Comparison of ENCODE assay signal across 24 cellular contexts in the genomic region with DNA sequence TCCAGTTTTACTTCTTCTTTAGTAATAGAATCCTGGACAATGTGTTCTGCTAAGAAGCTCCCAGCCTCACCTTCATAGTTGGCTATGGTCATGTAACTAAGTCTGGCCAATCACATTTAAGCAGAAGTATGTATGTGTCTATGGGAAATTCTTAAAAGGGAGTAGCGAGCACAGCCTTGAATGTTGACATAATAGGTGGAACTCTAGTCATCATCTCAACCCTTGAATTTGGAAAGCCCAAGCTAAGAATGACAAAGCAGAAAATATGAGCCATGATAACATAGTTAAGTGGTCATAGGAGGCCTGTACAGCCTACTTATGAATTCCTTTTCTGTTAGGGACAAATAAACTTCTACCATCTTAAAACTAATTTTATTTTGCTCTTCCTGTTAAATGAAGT.
"Had no signal": no experiment of that assay in that cellular context is flagged by ENCODE, and none has a peak within 500 bp of the region (broad histone marks: within the 10 kb centered on the region; RNA-seq: fewer than 3 reads in every experiment).

No MANE protein-coding gene starts in this region.

- H3K27me3 ChIP-seq: ascending aorta, foreskin keratinocyte, sigmoid colon had no signal

- DNase-seq: activated CD4-positive, alpha-beta T cell treated with anti-CD3 and anti-CD28 coated beads, Interleukin-2, amount 50 U/mL, for 1 hour; activated CD4-positive, CD25-positive, alpha-beta regulatory T cell treated with anti-CD3 and anti-CD28 coated beads, Interleukin-2, amount 50 U/mL, for 72 hours; activated CD8-positive, alpha-beta memory T cell treated with anti-CD3 and anti-CD28 coated beads for 24 hours; activated CD8-positive, alpha-beta memory T cell treated with anti-CD3 and anti-CD28 coated beads, Interleukin-2, amount 50 U/mL, for 48 hours; activated effector memory CD4-positive, alpha-beta T cell treated with Interleukin-2 at 50 U/mL for 16 hours; activated naive CD4-positive, alpha-beta T cell treated with anti-CD3 and anti-CD28 coated beads, Interleukin-2, amount 10 ng/mL, durations not matched to agents 7 days and 5 days; activated naive CD8-positive, alpha-beta T cell treated with anti-CD3 and anti-CD28 coated beads, Interleukin-2, amount 50 U/mL, for 24 hours; activated T-cell treated with anti-CD3 and anti-CD28 coated beads, Interleukin-2, amount 50 U/mL, for 48 hours; cerebellar nuclear complex; cortex of kidney; foreskin keratinocyte; hippocampal formation; islet precursor cell; left colon; lower lobe of right lung; natural killer cell; sigmoid colon; stimulated activated naive B cell treated with anti-CD40 and anti-IgM and Interleukin-4, amounts not matched to agents 10 μg/mL and 1 μg/mL and 100 μg/mL, for 72 hours; T-helper 2 cell had no signal

- H3K4me1 ChIP-seq: ascending aorta, lower lobe of right lung, parathyroid adenoma had no signal

- H3K36me3 ChIP-seq: ascending aorta, lower lobe of right lung, sigmoid colon had no signal

- H3K79me2 ChIP-seq: parathyroid adenoma had no signal

- FAIRE-seq: endometrium had no signal

- H3K27ac ChIP-seq: ascending aorta, foreskin keratinocyte, lower lobe of right lung, parathyroid adenoma, sigmoid colon, VCaP had no signal

- H3K9me3 ChIP-seq: ascending aorta, lower lobe of right lung, sigmoid colon had no signal

- ATAC-seq: activated naive CD8-positive, alpha-beta T cell treated with anti-CD3 and anti-CD28 coated beads, Interleukin-2, amount 50 U/mL, for 24 hours; esophagus mucosa; foreskin keratinocyte; left colon; natural killer cell; stimulated activated naive B cell treated with anti-CD40 and anti-IgM and Interleukin-4, amounts not matched to agents 10 μg/mL and 1 μg/mL and 100 μg/mL, for 72 hours had no signal

- H3K9ac ChIP-seq: parathyroid adenoma had no signal

- H2AFZ ChIP-seq: parathyroid adenoma had no signal

- H3K4me3 ChIP-seq: ascending aorta, lower lobe of right lung, sigmoid colon had no signal
